8 cellular contexts compared by ENCODE assay signal in genomic region chr17:57130708-57131461, GRCh38. TPM values are rescaled to one million over a fixed set of nuclear protein-coding genes. Genes with fewer than 3 reads are reported as not detected.
A peak's percentile ranks its signal among the peaks of the same experiment; 100 is the strongest.
DNase-seq lines count a peak whose midpoint lies in the region; ATAC-seq, FAIRE-seq and TF ChIP-seq lines count a peak whose summit lies in the region.

No MANE protein-coding gene starts in this region.

- FAIRE-seq in H54 (lab: Jason Lieb, UNC) = peak; percentile 52
- FAIRE-seq in bronchial epithelial cell (lab: Jason Lieb, UNC) = no peak

- TF ChIP-seq CTCF in BE2C (IDR thresholded peaks at IDR 0.05; ENCODE audit: low read depth, low read length) (peak; percentile 77), bronchial epithelial cell (IDR thresholded peaks at IDR 0.05; ENCODE audit: insufficient read depth, low read length, severe bottlenecking) (peak; percentile 85)

- ATAC-seq in HG02973 (IDR thresholded peaks at IDR 0.05; ENCODE audit: unreplicated experiment) = no peak

- H3K36me3 ChIP-seq in BE2C (no peaks in the 10 kb centered on the region), bronchial epithelial cell (ENCODE audit: control insufficient read depth, insufficient read depth, low read length) (no peaks in the 10 kb centered on the region)

- H3K4me3 ChIP-seq in BE2C (ENCODE audit: low read depth, low read length) = peak overlapping the region; percentile 45
- H3K4me3 ChIP-seq in bronchial epithelial cell (ENCODE audit: low read depth, low read length) = no peak overlapping the region

- no peak for TF ChIP-seq POLR2A in H54 (IDR thresholded peaks at IDR 0.05; ENCODE audit: low read depth, low read length)

- DNase-seq in BE2C = peak; percentile 87
- DNase-seq in H54 (ENCODE audit: insufficient read length, low spot score) = peak; percentile 93
- peak; percentile 80 for DNase-seq in NCI-H2171 treated with DMSO at 0.1 percent for 48 hours (lab: John Stamatoyannopoulos, UW)
- DNase-seq in activated CD4-positive, CD25-positive, alpha-beta regulatory T cell (lab: John Stamatoyannopoulos, UW) = peak; percentile 64 to 81 (median 70)
- DNase-seq in bronchial epithelial cell (ENCODE audit: low read depth) = peak; percentile 64
- DNase-seq in kidney tubule cell (ENCODE audit: low spot score) = peak; percentile 71
- DNase-seq in stimulated activated CD4-positive, alpha-beta T cell treated with anti-CD3 and anti-CD28 coated beads, Interleukin-2, amount 100 ng/mL, for 24 hours = peak; percentile 86 to 87

- no peaks in the 10 kb centered on the region for H3K27me3 ChIP-seq in BE2C
- no peaks in the 10 kb centered on the region for H3K27me3 ChIP-seq in bronchial epithelial cell (ENCODE audit: control insufficient read depth, insufficient read depth, low read length)

- H3K4me1 ChIP-seq in BE2C = peaks cover 9% of the 10 kb centered on the region

- H3K9me3 ChIP-seq in BE2C = no peaks in the 10 kb centered on the region

RNA-seq across cellular contexts. Expression of gene AKAP1, which starts 45.8 kb away (rescaled TPM):
- 126 TPM for polyA plus RNA-seq in BE2C (2012; ENCODE audit: insufficient read depth, insufficient read length, low read depth)
- total RNA-seq in bronchial epithelial cell = 20.4 and 30.0 TPM in 2 replicates
